In the genomic region with DNA sequence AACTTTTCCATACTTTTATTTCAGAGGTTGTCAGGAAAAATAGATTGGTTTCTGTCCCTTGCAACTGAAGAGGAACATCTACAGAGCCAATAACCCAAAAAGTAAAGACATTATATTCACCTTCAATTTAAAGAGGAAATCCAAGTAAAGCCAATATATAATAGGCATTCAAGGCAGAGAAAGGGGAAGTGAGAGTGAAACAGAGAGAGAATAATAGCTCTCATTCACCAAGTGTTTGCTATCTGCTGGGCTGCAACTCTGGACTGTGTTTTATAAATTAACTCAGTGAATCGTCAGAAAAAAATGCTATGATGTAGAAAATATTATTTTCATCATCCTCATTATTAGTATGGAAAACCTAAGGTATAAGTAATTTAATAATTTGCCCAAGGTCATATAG, we compare ENCODE assay signal across 16 cellular contexts.
DNase-seq lines count a peak whose midpoint lies in the region; ATAC-seq and TF ChIP-seq lines count a peak whose summit lies in the region.
"Had no signal": no experiment of that assay in that cellular context is flagged by ENCODE, and none has a peak within 500 bp of the region (broad histone marks: within the 10 kb centered on the region; RNA-seq: fewer than 3 reads in every experiment).

No MANE protein-coding gene starts in this region.

- H3K36me3 ChIP-seq in SU-DHL-6 (ENCODE audit: low read length) (no peaks in the 10 kb centered on the region), smooth muscle cell (ENCODE audit: low read depth) (no peaks in the 10 kb centered on the region), breast epithelium (no peaks in the 10 kb centered on the region)

- ATAC-seq in GM19025 (IDR thresholded peaks at IDR 0.05; ENCODE audit: low read depth, unreplicated experiment) (peak; percentile 92), HG02571 (IDR thresholded peaks at IDR 0.05; ENCODE audit: unreplicated experiment) (peak; percentile 61), HG03354 (IDR thresholded peaks at IDR 0.05; ENCODE audit: poor library complexity, severe bottlenecking, unreplicated experiment) (peak; percentile 97)

- H3K4me2 ChIP-seq in SU-DHL-6 (ENCODE audit: low read depth, low read length, poor library complexity, severe bottlenecking): peak overlapping the region; percentile 58
- no peak overlapping the region for H3K4me2 ChIP-seq in smooth muscle cell
- H3K4me2 ChIP-seq: PC-9 had no signal

- H3K27me3 ChIP-seq in SU-DHL-6 (ENCODE audit: low read length) (no peaks in the 10 kb centered on the region), smooth muscle cell (ENCODE audit: low read depth) (no peaks in the 10 kb centered on the region), breast epithelium (no peaks in the 10 kb centered on the region)

- H3K9me2 ChIP-seq in SU-DHL-6 (replicated peaks; ENCODE audit: insufficient read depth, low read length): no peaks in the 10 kb centered on the region

- H4K20me1 ChIP-seq in SU-DHL-6 (ENCODE audit: low read depth, low read length) (no peaks in the 10 kb centered on the region), smooth muscle cell (ENCODE audit: low read depth) (no peaks in the 10 kb centered on the region)

- H3K4me1 ChIP-seq in smooth muscle cell (ENCODE audit: low read depth) (no peaks in the 10 kb centered on the region), breast epithelium (no peaks in the 10 kb centered on the region)

- whole genome bisulfite sequencing in smooth muscle cell (ENCODE audit: low lambda C conversion rate): 68% methylated on average over 1 of the region's 1 CpG

- H3F3A ChIP-seq in SU-DHL-6 (ENCODE audit: insufficient read depth) (0 out of 2 replicates have a peak, but pooled peaks cover 4% of the 10 kb centered on the region), smooth muscle cell (ENCODE audit: low read depth) (no peaks in the 10 kb centered on the region)

- no peaks in the 10 kb centered on the region for H3K9me3 ChIP-seq in SU-DHL-6 (ENCODE audit: insufficient read depth, low read length)
- H3K9me3 ChIP-seq in smooth muscle cell (replicated peaks; ENCODE audit: low read depth): no peaks in the 10 kb centered on the region
- H3K9me3 ChIP-seq in breast epithelium: no peaks in the 10 kb centered on the region

- no peak for TF ChIP-seq CTCF in SU-DHL-6 (IDR thresholded peaks at IDR 0.05; ENCODE audit: insufficient read depth, low read length, poor library complexity, severe bottlenecking)
- no peak for TF ChIP-seq CTCF in smooth muscle cell (IDR thresholded peaks at IDR 0.05; ENCODE audit: borderline replicate concordance, insufficient read depth, poor library complexity, severe bottlenecking)
- no peak for TF ChIP-seq CTCF in breast epithelium (IDR thresholded peaks at IDR 0.05)

- H3K4me3 ChIP-seq in SU-DHL-6 (ENCODE audit: insufficient read depth, low read length, poor library complexity, severe bottlenecking) (no peak overlapping the region), smooth muscle cell (no peak overlapping the region), breast epithelium (no peak overlapping the region)
- H3K4me3 ChIP-seq: PC-9 had no signal

- H3K27ac ChIP-seq in SU-DHL-6 (ENCODE audit: low read depth, low read length) (peak overlapping the region; percentile 47; the same call in 1 of the 2 replicates), smooth muscle cell (ENCODE audit: low read depth) (no peak overlapping the region), substantia nigra (ENCODE audit: low read depth, low read length, poor library complexity, severe bottlenecking) (no peak overlapping the region), breast epithelium (no peak overlapping the region)
- H3K27ac ChIP-seq: PC-9 had no signal

- no peak overlapping the region for H3K9ac ChIP-seq in SU-DHL-6 (ENCODE audit: low read length)
- H3K9ac ChIP-seq in smooth muscle cell (ENCODE audit: low read depth): no peak overlapping the region

- H2AFZ ChIP-seq in SU-DHL-6 (ENCODE audit: low read depth, low read length, severe bottlenecking): no peak overlapping the region
- H2AFZ ChIP-seq in smooth muscle cell (ENCODE audit: low read depth): no peak overlapping the region
- H2AFZ ChIP-seq: PC-9 had no signal

- TF ChIP-seq POLR2A in breast epithelium (IDR thresholded peaks at IDR 0.05): no peak

- intact Hi-C loops in breast epithelium (cut with DNase I; ENCODE audit: low total_unique reads): no loop called here

- H3K79me2 ChIP-seq in SU-DHL-6 (ENCODE audit: insufficient read depth, low read length) (no peaks in the 10 kb centered on the region), smooth muscle cell (ENCODE audit: low read depth) (no peaks in the 10 kb centered on the region)

- DNase-seq in NCI-H446 (lab: John Stamatoyannopoulos, UW) (no peak), smooth muscle cell (lab: John Stamatoyannopoulos, UW; ENCODE audit: unreplicated experiment) (no peak), substantia nigra (lab: John Stamatoyannopoulos, UW) (no peak), breast epithelium (ENCODE audit: low spot score in 2 of 2) (no peak)
- DNase-seq: activated CD4-positive, alpha-beta T cell treated with anti-CD3 and anti-CD28 coated beads for 1 hour; activated naive CD4-positive, alpha-beta T cell treated with Interleukin-2 at 50 U/mL for 16 hours; cortex of kidney; glutamatergic neuron; GOT3; mammary epithelial cell; NCI-H1048; PC-9 had no signal
